1 cellular context compared by ENCODE assay signal in genomic region chr11:18321991-18322711, GRCh38.
TF ChIP-seq lines count a peak whose summit lies in the region.

Gene GTF2H1 (plus strand): TSS chr11:18322567. CDS start chr11:18333075, 10,508 bp downstream.
Gene HPS5 (minus strand): TSS chr11:18322140. CDS start chr11:18317858, 4,282 bp downstream.

TF ChIP-seq in GM12878, 131 proteins besides CTCF, POLR2A, EP300 and RAD21 (continued from another document):
- TF ChIP-seq, protein P1, sequence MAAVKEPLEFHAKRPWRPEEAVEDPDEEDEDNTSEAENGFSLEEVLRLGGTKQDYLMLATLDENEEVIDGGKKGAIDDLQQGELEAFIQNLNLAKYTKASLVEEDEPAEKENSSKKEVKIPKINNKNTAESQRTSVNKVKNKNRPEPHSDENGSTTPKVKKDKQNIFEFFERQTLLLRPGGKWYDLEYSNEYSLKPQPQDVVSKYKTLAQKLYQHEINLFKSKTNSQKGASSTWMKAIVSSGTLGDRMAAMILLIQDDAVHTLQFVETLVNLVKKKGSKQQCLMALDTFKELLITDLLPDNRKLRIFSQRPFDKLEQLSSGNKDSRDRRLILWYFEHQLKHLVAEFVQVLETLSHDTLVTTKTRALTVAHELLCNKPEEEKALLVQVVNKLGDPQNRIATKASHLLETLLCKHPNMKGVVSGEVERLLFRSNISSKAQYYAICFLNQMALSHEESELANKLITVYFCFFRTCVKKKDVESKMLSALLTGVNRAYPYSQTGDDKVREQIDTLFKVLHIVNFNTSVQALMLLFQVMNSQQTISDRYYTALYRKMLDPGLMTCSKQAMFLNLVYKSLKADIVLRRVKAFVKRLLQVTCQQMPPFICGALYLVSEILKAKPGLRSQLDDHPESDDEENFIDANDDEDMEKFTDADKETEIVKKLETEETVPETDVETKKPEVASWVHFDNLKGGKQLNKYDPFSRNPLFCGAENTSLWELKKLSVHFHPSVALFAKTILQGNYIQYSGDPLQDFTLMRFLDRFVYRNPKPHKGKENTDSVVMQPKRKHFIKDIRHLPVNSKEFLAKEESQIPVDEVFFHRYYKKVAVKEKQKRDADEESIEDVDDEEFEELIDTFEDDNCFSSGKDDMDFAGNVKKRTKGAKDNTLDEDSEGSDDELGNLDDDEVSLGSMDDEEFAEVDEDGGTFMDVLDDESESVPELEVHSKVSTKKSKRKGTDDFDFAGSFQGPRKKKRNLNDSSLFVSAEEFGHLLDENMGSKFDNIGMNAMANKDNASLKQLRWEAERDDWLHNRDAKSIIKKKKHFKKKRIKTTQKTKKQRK (IDR thresholded peaks at IDR 0.05; ENCODE audit: low read depth, low read length), result 0 out of 2 replicates have a peak, but pooled peaks have one; percentile 16
- TF ChIP-seq RAD51 (IDR thresholded peaks at IDR 0.05) (peak; percentile 100), POU2F2 (IDR thresholded peaks at IDR 0.05; ENCODE audit: borderline replicate concordance, low read depth, low read length) (peak; percentile 91), KLF5 (IDR thresholded peaks at IDR 0.05; ENCODE audit: partially characterized antibody) (peak; percentile 91), STAT1 (conservative IDR thresholded peaks at IDR 0.05) (peak; percentile 97; the same call in 1 of the 2 replicates)
